1 cellular context compared by ENCODE assay signal in genomic region chr12:108567974-108568652, GRCh38.
TF ChIP-seq lines count a peak whose summit lies in the region.

No MANE protein-coding gene starts in this region.

TF ChIP-seq in IMR-90, 13 proteins besides CTCF, POLR2A, EP300 and RAD21:
- no peak for TF ChIP-seq CEBPB (IDR thresholded peaks at IDR 0.05; ENCODE audit: low read depth, low read length)
- TF ChIP-seq MXI1 (IDR thresholded peaks at IDR 0.05; ENCODE audit: borderline replicate concordance, low read depth, low read length), result no peak
- no peak for TF ChIP-seq ELK1 (IDR thresholded peaks at IDR 0.05; ENCODE audit: borderline replicate concordance, low read depth, low read length)
- no peak for TF ChIP-seq CHD1 (IDR thresholded peaks at IDR 0.05; ENCODE audit: low read depth, low read length)
- TF ChIP-seq USF2 (IDR thresholded peaks at IDR 0.05; ENCODE audit: low read depth, low read length), result no peak
- no peak for TF ChIP-seq SMC3 (IDR thresholded peaks at IDR 0.05; ENCODE audit: low read depth, low read length)
